ENCODE assay signal across 20 cellular contexts in genomic region chr17:43875476-43876147, GRCh38. TPM values are rescaled to one million over a fixed set of nuclear protein-coding genes. Genes with fewer than 3 reads are reported as not detected.
A peak's percentile ranks its signal among the peaks of the same experiment; 100 is the strongest.
DNase-seq lines count a peak whose midpoint lies in the region; ATAC-seq and TF ChIP-seq lines count a peak whose summit lies in the region.
"Had no signal": no experiment of that assay in that cellular context is flagged by ENCODE, and none has a peak within 500 bp of the region (broad histone marks: within the 10 kb centered on the region; RNA-seq: fewer than 3 reads in every experiment).

No MANE protein-coding gene starts in this region.

- no peak overlapping the region for H3K27ac ChIP-seq in PC-9

- H3K4me1 ChIP-seq in PC-9 (replicated peaks; ENCODE audit: insufficient read depth), result peaks cover 15% of the 10 kb centered on the region
- H3K4me1 ChIP-seq: HAP-1 had no signal

- H3F3A ChIP-seq in PC-9 (ENCODE audit: insufficient read depth, low read depth), result no peaks in the 10 kb centered on the region

- TSS peak; percentile 93 for BruUV-seq in PC-9 (replicated peaks; lab: Mats Ljungman, UMichigan)

- H3K36me3 ChIP-seq in PC-9 (ENCODE audit: low read depth), result no peaks in the 10 kb centered on the region
- H3K36me3 ChIP-seq: HAP-1 had no signal

- intact Hi-C loops in natural killer cell (cut with micrococcal nuclease), result no loop called here
- intact Hi-C loops in PC-9 (cut with micrococcal nuclease; ENCODE audit: unreplicated experiment), result no loop called here

- no peak overlapping the region for H3K4me3 ChIP-seq in PC-9
- H3K4me3 ChIP-seq: HAP-1 had no signal

- peaks cover 1% of the 10 kb centered on the region; the same call in 1 of the 2 replicates for H3K27me3 ChIP-seq in PC-9 (ENCODE audit: insufficient read depth, low read depth)

- CTCF ChIA-PET in PC-9 (lab: Charles Lee), result no interaction called here

- TF ChIP-seq CTCF in natural killer cell (IDR thresholded peaks at IDR 0.05), result no peak
- no peak for TF ChIP-seq CTCF in PC-9 (conservative IDR thresholded peaks at IDR 0.05)
- no peak for TF ChIP-seq CTCF in omental fat pad (IDR thresholded peaks at IDR 0.05)

- H3K27ac Mint-ChIP-seq in natural killer cell treated with Interleukin-12 subunit alpha and Interleukin-12 subunit beta and Interleukin-15 and Interleukin-18, amount 100 ng/mL, for 72 hours, result no peak overlapping the region
- no peak overlapping the region for H3K27ac Mint-ChIP-seq in natural killer cell
- H3K27ac Mint-ChIP-seq: CD14-positive monocyte had no signal

- no peaks in the 10 kb centered on the region for H4K20me1 ChIP-seq in PC-9 (ENCODE audit: insufficient read depth)

- peaks cover 11 to 17% of the 10 kb centered on the region in 2 donors for H3K27me3 Mint-ChIP-seq in natural killer cell treated with Interleukin-12 subunit alpha and Interleukin-12 subunit beta and Interleukin-15 and Interleukin-18, amount 100 ng/mL, for 72 hours
- H3K27me3 Mint-ChIP-seq in natural killer cell (ENCODE audit: low read depth in 2 of 2), result peaks cover 17 to 31% of the 10 kb centered on the region in 2 donors

- peak; percentile 4 to 8 for ATAC-seq in natural killer cell treated with Interleukin-12 subunit alpha and Interleukin-12 subunit beta and Interleukin-15 and Interleukin-18, amount 100 ng/mL, for 72 hours
- ATAC-seq in natural killer cell (no peak), omental fat pad (ENCODE audit: low FRiP score) (no peak), GM21381 (IDR thresholded peaks at IDR 0.05; ENCODE audit: unreplicated experiment) (no peak)

- H3K36me3 Mint-ChIP-seq in natural killer cell treated with Interleukin-12 subunit alpha and Interleukin-12 subunit beta and Interleukin-15 and Interleukin-18, amount 100 ng/mL, for 72 hours, result no peaks in the 10 kb centered on the region
- no peaks in the 10 kb centered on the region for H3K36me3 Mint-ChIP-seq in natural killer cell
- H3K36me3 Mint-ChIP-seq: CD14-positive monocyte had no signal

- no peak overlapping the region for H2AFZ ChIP-seq in PC-9

- H3K9me3 Mint-ChIP-seq in natural killer cell treated with Interleukin-12 subunit alpha and Interleukin-12 subunit beta and Interleukin-15 and Interleukin-18, amount 100 ng/mL, for 72 hours, result no peaks in the 10 kb centered on the region
- no peaks in the 10 kb centered on the region for H3K9me3 Mint-ChIP-seq in natural killer cell

- no peaks in the 10 kb centered on the region for H3K79me2 ChIP-seq in PC-9 (ENCODE audit: low read depth)

- POLR2A ChIA-PET in PC-9 (lab: Charles Lee; ENCODE audit: unreplicated experiment), result no interaction called here

- H3K4me1 Mint-ChIP-seq in natural killer cell treated with Interleukin-12 subunit alpha and Interleukin-12 subunit beta and Interleukin-15 and Interleukin-18, amount 100 ng/mL, for 72 hours (ENCODE audit: low read depth in 2 of 2), result peaks cover 0 to 2% of the 10 kb centered on the region in 2 donors
- peaks cover 0 to 5% of the 10 kb centered on the region in 2 donors for H3K4me1 Mint-ChIP-seq in natural killer cell

- H3K4me2 ChIP-seq in PC-9, result no peak overlapping the region

- H3K9me3 ChIP-seq in PC-9 (ENCODE audit: insufficient read depth, low read depth), result no peaks in the 10 kb centered on the region
- H3K9me3 ChIP-seq: HAP-1 had no signal

- H3K9me2 ChIP-seq in PC-9 (ENCODE audit: insufficient read depth), result no peaks in the 10 kb centered on the region

- H3K4me3 Mint-ChIP-seq in natural killer cell treated with Interleukin-12 subunit alpha and Interleukin-12 subunit beta and Interleukin-15 and Interleukin-18, amount 100 ng/mL, for 72 hours, result no peak overlapping the region
- H3K4me3 Mint-ChIP-seq in natural killer cell, result no peak overlapping the region
- H3K4me3 Mint-ChIP-seq: CD14-positive monocyte had no signal

- no peak for DNase-seq in natural killer cell treated with Interleukin-12 subunit alpha and Interleukin-12 subunit beta and Interleukin-15 and Interleukin-18, amount 100 ng/mL, for 72 hours (ENCODE audit: low spot score)
- DNase-seq in natural killer cell (no peak), PC-9 (no peak), islet precursor cell (peak; percentile 52), omental fat pad (ENCODE audit: low spot score) (no peak)
- no peak for DNase-seq in stimulated activated CD4-positive, alpha-beta T cell treated with anti-CD3 and anti-CD28 coated beads, Interleukin-4, amount 100 ng/mL, for 4 hours
- DNase-seq: ACHN, AML-193, DMS 273 treated with DMSO at 0.1 percent for 48 hours, KBM-7, NCI-H1417 treated with DMSO at 0.1 percent for 48 hours, NCI-H2029, NCI-H2171, NCI-H446, NCI-H69, SIG-M5 had no signal

RNA-seq across cellular contexts. Expression of gene CD300LG, which starts 28.6 kb away (rescaled TPM):
- total RNA-seq in natural killer cell treated with Interleukin-12 subunit alpha and Interleukin-12 subunit beta and Interleukin-15 and Interleukin-18, amount 100 ng/mL, for 72 hours, result not detected
- not detected for total RNA-seq in natural killer cell
- not detected in 2 replicates for total RNA-seq in PC-9 (2021)
- 100 to 1,000 TPM in 2 of 4 donors, 10 to 100 TPM in 2; 35.2 to 382 (median 96.5) TPM for total RNA-seq in omental fat pad
- total RNA-seq: RPMI7951 had no signal

RNA-seq across cellular contexts. Expression of gene MPP2, which starts 31.7 kb away (rescaled TPM):
- under 1 TPM; 0.47 to 0.64 TPM for total RNA-seq in natural killer cell treated with Interleukin-12 subunit alpha and Interleukin-12 subunit beta and Interleukin-15 and Interleukin-18, amount 100 ng/mL, for 72 hours
- total RNA-seq in natural killer cell (1 to 10 TPM in 1 of 3 donors, under 1 TPM in 2; 0.75 to 2.0 (median 0.85) TPM), PC-9 (2021) (5.6 and 8.6 TPM in 2 replicates), omental fat pad (1 to 10 TPM; 1.3 to 4.5 (median 3.2) TPM)

RNA-seq across cellular contexts. Expression of gene MPP3, which starts 42.7 kb away (rescaled TPM):
- not detected for total RNA-seq in natural killer cell treated with Interleukin-12 subunit alpha and Interleukin-12 subunit beta and Interleukin-15 and Interleukin-18, amount 100 ng/mL, for 72 hours
- total RNA-seq in natural killer cell (not detected), PC-9 (2021) (17.4 and 22.0 TPM in 2 replicates), omental fat pad (10 to 100 TPM; 13.2 to 27.9 (median 24.0) TPM)

Comparison
In these comparisons a context has a peak if more than half of its experiments do, and no peak if none do; other contexts are left out.
1. ATAC-seq: peak in natural killer cell treated with Interleukin-12 subunit alpha and Interleukin-12 subunit beta and Interleukin-15 and Interleukin-18, amount 100 ng/mL, for 72 hours (2 of 2); none in natural killer cell (0 of 3), omental fat pad (single experiment) and GM21381 (single experiment).
2. RNA of gene CD300LG, which starts 28.6 kb away (total RNA-seq): 35.2 to 382 TPM in omental fat pad; not detected in natural killer cell treated with Interleukin-12 subunit alpha and Interleukin-12 subunit beta and Interleukin-15 and Interleukin-18, amount 100 ng/mL, for 72 hours, not detected in natural killer cell and not detected in PC-9; every median in the first group is over 10 times any median in the second.
3. RNA of gene MPP3, which starts 42.7 kb away (total RNA-seq): 13.2 to 27.9 TPM in omental fat pad and 17.4 to 22.0 TPM in PC-9; not detected in natural killer cell treated with Interleukin-12 subunit alpha and Interleukin-12 subunit beta and Interleukin-15 and Interleukin-18, amount 100 ng/mL, for 72 hours and not detected in natural killer cell; every median in the first group is over 10 times any median in the second.